Comparison of ENCODE assay signal across 1 cellular context in genomic region chr22:19676437-19676836, GRCh38.
A peak's percentile ranks its signal among the peaks of the same experiment; 100 is the strongest.
TF ChIP-seq lines count a peak whose summit lies in the region.

No MANE protein-coding gene starts in this region.

TF ChIP-seq in K562, 482 proteins besides CTCF, POLR2A, EP300 and RAD21 (continued from another document):
- 0 out of 2 replicates have a peak, but pooled peaks have one; percentile 70 for TF ChIP-seq E2F4 (CRISPR knock-in tag; IDR thresholded peaks at IDR 0.05; ENCODE audit: low read depth)
